Comparison of ENCODE assay signal across 11 cellular contexts in the genomic region with DNA sequence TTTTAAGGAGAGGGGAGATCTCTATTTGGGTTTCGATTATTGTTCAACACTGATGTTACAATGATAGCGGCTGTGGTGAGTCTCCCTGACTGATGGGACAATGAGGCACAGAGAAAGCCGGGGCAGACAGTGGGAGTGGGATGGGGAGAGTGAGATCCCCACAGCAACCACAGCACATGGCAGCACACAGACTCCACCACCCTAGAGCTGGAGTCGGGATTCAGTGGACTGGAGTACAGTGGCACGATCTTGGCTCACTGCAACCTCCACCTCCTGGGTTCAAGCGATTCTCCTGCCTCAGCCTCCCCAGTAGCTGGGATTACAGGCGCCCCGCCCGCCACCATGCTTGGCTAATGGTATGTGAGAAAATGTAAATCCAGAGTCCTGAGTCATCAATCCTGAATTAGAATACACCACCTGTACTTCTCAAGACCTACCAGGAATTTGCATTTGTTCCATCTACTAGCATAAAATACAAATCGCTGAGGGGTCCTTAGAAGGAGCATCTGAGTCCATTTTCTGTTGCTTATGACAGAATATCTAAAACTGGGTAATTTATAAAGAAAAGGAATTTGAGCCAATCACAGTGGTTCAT.
"Had no signal": no experiment of that assay in that cellular context is flagged by ENCODE, and none has a peak within 500 bp of the region (broad histone marks: within the 10 kb centered on the region; RNA-seq: fewer than 3 reads in every experiment).

No MANE protein-coding gene starts in this region.

- H3K4me1 ChIP-seq: uterus had no signal

- H3K27me3 ChIP-seq: ascending aorta, breast epithelium, gastrocnemius medialis, heart right ventricle, tibial artery, uterus had no signal

- H3K27ac Mint-ChIP-seq: activated CD4-positive, alpha-beta memory T cell treated with anti-CD3 and anti-CD28 coated beads for 36 hours; stimulated activated effector memory CD8-positive, alpha-beta T cell treated with anti-CD3 and anti-CD28 coated beads, Interleukin-12 subunit alpha, Interleukin-12 subunit beta, amount 100 ng/mL, for 72 hours had no signal

- H3K4me3 ChIP-seq: ascending aorta, breast epithelium, gastrocnemius medialis, heart right ventricle, lower lobe of right lung, tibial artery, uterus had no signal

- H3K27me3 Mint-ChIP-seq: activated CD4-positive, alpha-beta memory T cell treated with anti-CD3 and anti-CD28 coated beads for 36 hours had no signal

- H3K36me3 ChIP-seq: ascending aorta, breast epithelium, gastrocnemius medialis, heart right ventricle, lower lobe of right lung, tibial artery, uterus had no signal

- H3K9me3 Mint-ChIP-seq: stimulated activated effector memory CD8-positive, alpha-beta T cell treated with anti-CD3 and anti-CD28 coated beads, Interleukin-12 subunit alpha, Interleukin-12 subunit beta, amount 100 ng/mL, for 72 hours had no signal

- H3K9me3 ChIP-seq: ascending aorta, breast epithelium, gastrocnemius medialis, lower lobe of right lung, uterus had no signal

- H3K27ac ChIP-seq: ascending aorta, breast epithelium, gastrocnemius medialis, heart right ventricle, lower lobe of right lung, tibial artery, uterus had no signal

- H3K4me3 Mint-ChIP-seq: activated CD4-positive, alpha-beta memory T cell treated with anti-CD3 and anti-CD28 coated beads for 36 hours; stimulated activated effector memory CD8-positive, alpha-beta T cell treated with anti-CD3 and anti-CD28 coated beads, Interleukin-12 subunit alpha, Interleukin-12 subunit beta, amount 100 ng/mL, for 72 hours had no signal

- ATAC-seq: gastrocnemius medialis; heart right ventricle; left colon; lower lobe of right lung; stimulated activated effector memory CD8-positive, alpha-beta T cell treated with anti-CD3 and anti-CD28 coated beads, Interleukin-12 subunit alpha, Interleukin-12 subunit beta, amount 100 ng/mL, for 72 hours had no signal

- DNase-seq: activated CD4-positive, alpha-beta memory T cell treated with anti-CD3 and anti-CD28 coated beads for 36 hours; activated T-cell treated with anti-CD3 and anti-CD28 coated beads, Interleukin-2, amount 50 U/mL, for 48 hours; gastrocnemius medialis; heart right ventricle; left colon; lower lobe of right lung; tibial artery; uterus had no signal
